Comparison of ENCODE assay signal across 32 cellular contexts in the genomic region with DNA sequence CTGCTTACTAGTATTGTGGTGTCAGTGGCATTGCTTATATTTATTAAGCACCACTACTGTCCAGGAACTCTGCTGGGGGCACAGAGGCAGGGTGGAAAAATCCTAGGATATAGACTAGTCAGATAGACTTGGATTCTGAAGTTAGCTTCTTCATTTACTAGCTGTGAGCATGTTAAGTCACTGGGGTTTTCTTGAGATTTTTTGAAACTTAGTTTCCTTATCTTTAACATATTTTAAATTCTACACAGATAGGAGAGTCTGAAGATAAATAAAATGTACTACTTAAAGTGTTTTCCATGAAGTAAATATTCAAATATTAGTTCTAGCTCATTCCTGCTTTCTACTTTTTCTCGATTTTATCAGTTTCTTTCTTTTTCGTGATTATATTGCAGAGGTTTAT.
"Had no signal": no experiment of that assay in that cellular context is flagged by ENCODE, and none has a peak within 500 bp of the region (broad histone marks: within the 10 kb centered on the region; RNA-seq: fewer than 3 reads in every experiment).

No MANE protein-coding gene starts in this region.

- H3K27ac ChIP-seq: neutrophil, ovary, parathyroid adenoma, psoas muscle, right lobe of liver, sigmoid colon, spleen, stomach, thoracic aorta, thyroid gland, tibial nerve, upper lobe of right lung, uterus had no signal

- H3K4me3 Mint-ChIP-seq: naive B cell; naive thymus-derived CD8-positive, alpha-beta T cell; natural killer cell treated with Interleukin-12 subunit alpha and Interleukin-12 subunit beta and Interleukin-15 and Interleukin-18, amount 100 ng/mL, for 72 hours; nephron progenitor cell; neural crest cell; stimulated activated memory B cell treated with anti-CD40 and anti-IgM and Interleukin-4, amounts not matched to agents 10 μg/mL and 1 μg/mL and 100 μg/mL, for 72 hours; stimulated activated naive CD8-positive, alpha-beta T cell treated with anti-CD3 and anti-CD28 coated beads, Interleukin-15, Interleukin-2, amounts not matched to agents 100 ng/mL and 50 ng/mL, for 24 hours; type B pancreatic cell had no signal

- H3K9me3 ChIP-seq: neutrophil, ovary, psoas muscle, right lobe of liver, sigmoid colon, spleen, stomach, thoracic aorta, thyroid gland, tibial nerve, upper lobe of right lung, uterus had no signal

- H3K9me3 Mint-ChIP-seq: nephron progenitor cell, neural crest cell, type B pancreatic cell had no signal

- H3K27me3 Mint-ChIP-seq: naive B cell; naive thymus-derived CD8-positive, alpha-beta T cell; natural killer cell treated with Interleukin-12 subunit alpha and Interleukin-12 subunit beta and Interleukin-15 and Interleukin-18, amount 100 ng/mL, for 72 hours; progenitor cell of endocrine pancreas; stimulated activated memory B cell treated with anti-CD40 and anti-IgM and Interleukin-4, amounts not matched to agents 10 μg/mL and 1 μg/mL and 100 μg/mL, for 72 hours; stimulated activated naive CD8-positive, alpha-beta T cell treated with anti-CD3 and anti-CD28 coated beads, Interleukin-15, Interleukin-2, amounts not matched to agents 100 ng/mL and 50 ng/mL, for 24 hours; type B pancreatic cell had no signal

- H3K4me3 ChIP-seq: ovary, psoas muscle, right lobe of liver, sigmoid colon, spleen, stomach, thoracic aorta, thyroid gland, tibial nerve, upper lobe of right lung, uterus had no signal

- H3K36me3 ChIP-seq: neutrophil, ovary, right lobe of liver, sigmoid colon, spleen, stomach, thoracic aorta, thyroid gland, tibial nerve, upper lobe of right lung, uterus had no signal

- H3K27me3 ChIP-seq: neutrophil, ovary, right lobe of liver, sigmoid colon, spleen, stomach, thyroid gland, tibial nerve, upper lobe of right lung, uterus had no signal

- H2AFZ ChIP-seq: parathyroid adenoma had no signal

- H3K9ac ChIP-seq: parathyroid adenoma had no signal

- H3K27ac Mint-ChIP-seq: naive B cell; naive thymus-derived CD8-positive, alpha-beta T cell; natural killer cell treated with Interleukin-12 subunit alpha and Interleukin-12 subunit beta and Interleukin-15 and Interleukin-18, amount 100 ng/mL, for 72 hours; nephron progenitor cell; progenitor cell of endocrine pancreas; stimulated activated memory B cell treated with anti-CD40 and anti-IgM and Interleukin-4, amounts not matched to agents 10 μg/mL and 1 μg/mL and 100 μg/mL, for 72 hours; stimulated activated naive CD8-positive, alpha-beta T cell treated with anti-CD3 and anti-CD28 coated beads, Interleukin-15, Interleukin-2, amounts not matched to agents 100 ng/mL and 50 ng/mL, for 24 hours; type B pancreatic cell had no signal

- H3K4me1 Mint-ChIP-seq: naive B cell; naive thymus-derived CD8-positive, alpha-beta T cell; nephron progenitor cell; stimulated activated memory B cell treated with anti-CD40 and anti-IgM and Interleukin-4, amounts not matched to agents 10 μg/mL and 1 μg/mL and 100 μg/mL, for 72 hours had no signal

- H3K4me1 ChIP-seq: parathyroid adenoma, psoas muscle, right lobe of liver, sigmoid colon, spleen, thyroid gland, tibial nerve, uterus had no signal

- H3K36me3 Mint-ChIP-seq: naive B cell; naive thymus-derived CD8-positive, alpha-beta T cell; stimulated activated memory B cell treated with anti-CD40 and anti-IgM and Interleukin-4, amounts not matched to agents 10 μg/mL and 1 μg/mL and 100 μg/mL, for 72 hours; type B pancreatic cell had no signal

- DNase-seq: naive B cell; naive thymus-derived CD8-positive, alpha-beta T cell; nephron progenitor cell; nucleus accumbens; ovary; posterior cingulate gyrus; psoas muscle; right cardiac atrium; right lobe of liver; sigmoid colon; small intestine; spleen; stimulated activated CD4-positive, alpha-beta T cell treated with anti-CD3 and anti-CD28 coated beads, Interleukin-12 subunit alpha, Interleukin-12 subunit beta, amount 100 ng/mL, for 4 hours; stimulated activated CD4-positive, alpha-beta T cell treated with anti-CD3 and anti-CD28 coated beads, Interleukin-1b, Interleukin-23, amount 100 ng/mL, for 48 hours; stimulated activated CD4-positive, alpha-beta T cell treated with anti-CD3 and anti-CD28 coated beads, Interleukin-4, amount 100 ng/mL, for 1 hour; stimulated activated CD4-positive, alpha-beta T cell treated with anti-CD3 and anti-CD28 coated beads, Interleukin-4, amount 100 ng/mL, for 4 hours; stimulated activated CD8-positive, alpha-beta memory T cell treated with anti-CD3 and anti-CD28 coated beads, Interleukin-4, amount 100 ng/mL, for 48 hours; stimulated activated naive CD4-positive, alpha-beta T cell; stomach; thyroid gland; upper lobe of right lung; uterus had no signal

- H3K79me2 ChIP-seq: parathyroid adenoma had no signal
